Comparison of ENCODE assay signal across 8 cellular contexts in genomic region chr7:27174077-27175004, GRCh38.
A peak's percentile ranks its signal among the peaks of the same experiment; 100 is the strongest.
DNase-seq lines count a peak whose midpoint lies in the region; ATAC-seq and TF ChIP-seq lines count a peak whose summit lies in the region.

Gene HOXA10, minus strand, starts transcription at chr7:27174320. Its CDS starts 14 bp downstream, at chr7:27174306.

- no peak for DNase-seq in stimulated activated naive CD8-positive, alpha-beta T cell treated with anti-CD3 and anti-CD28 coated beads, Interleukin-15, Interleukin-2, amounts not matched to agents 100 U/mL and 50 U/mL, for 24 hours
- DNase-seq in iPS-NIHi11 (ENCODE audit: low spot score) (peak; percentile 33), SHP77 (lab: John Stamatoyannopoulos, UW) (no peak), amygdala (lab: John Stamatoyannopoulos, UW) (no peak), RKO (ENCODE audit: low spot score) (no peak)

- H3K4me3 Mint-ChIP-seq in stimulated activated naive CD8-positive, alpha-beta T cell treated with anti-CD3 and anti-CD28 coated beads, Interleukin-15, Interleukin-2, amounts not matched to agents 100 ng/mL and 50 ng/mL, for 24 hours, result peak within 1 kb of the TSS; percentile 51
- H3K4me3 Mint-ChIP-seq in stimulated activated memory B cell treated with anti-CD40 and anti-IgM and Interleukin-4, amounts not matched to agents 10 μg/mL and 1 μg/mL and 100 μg/mL, for 72 hours, result peak within 1 kb of the TSS; percentile 56

- H3K4me3 ChIP-seq in WI38 (ENCODE audit: low read depth, low read length), result peak within 1 kb of the TSS; percentile 42

- peaks cover 67% of the 10 kb centered on the region for H3K27me3 Mint-ChIP-seq in stimulated activated naive CD8-positive, alpha-beta T cell treated with anti-CD3 and anti-CD28 coated beads, Interleukin-15, Interleukin-2, amounts not matched to agents 100 ng/mL and 50 ng/mL, for 24 hours
- peaks cover 83% of the 10 kb centered on the region for H3K27me3 Mint-ChIP-seq in stimulated activated memory B cell treated with anti-CD40 and anti-IgM and Interleukin-4, amounts not matched to agents 10 μg/mL and 1 μg/mL and 100 μg/mL, for 72 hours

- H3K9me3 Mint-ChIP-seq in stimulated activated naive CD8-positive, alpha-beta T cell treated with anti-CD3 and anti-CD28 coated beads, Interleukin-15, Interleukin-2, amounts not matched to agents 100 ng/mL and 50 ng/mL, for 24 hours, result no peaks in the 10 kb centered on the region
- no peaks in the 10 kb centered on the region for H3K9me3 Mint-ChIP-seq in stimulated activated memory B cell treated with anti-CD40 and anti-IgM and Interleukin-4, amounts not matched to agents 10 μg/mL and 1 μg/mL and 100 μg/mL, for 72 hours

- ATAC-seq in stimulated activated naive CD8-positive, alpha-beta T cell treated with anti-CD3 and anti-CD28 coated beads, Interleukin-15, Interleukin-2, amounts not matched to agents 100 U/mL and 50 U/mL, for 24 hours, result no peak
- no peak for ATAC-seq in stimulated activated memory B cell treated with anti-CD40 and anti-IgM and Interleukin-4, amounts not matched to agents 10 μg/mL and 1 μg/mL and 100 μg/mL, for 72 hours

- no peak for TF ChIP-seq CTCF in WI38 (IDR thresholded peaks at IDR 0.05; ENCODE audit: low read depth, low read length)

- H3K4me1 Mint-ChIP-seq in stimulated activated naive CD8-positive, alpha-beta T cell treated with anti-CD3 and anti-CD28 coated beads, Interleukin-15, Interleukin-2, amounts not matched to agents 100 ng/mL and 50 ng/mL, for 24 hours (ENCODE audit: low read depth), result peaks cover 24% of the 10 kb centered on the region
- peaks cover 19% of the 10 kb centered on the region for H3K4me1 Mint-ChIP-seq in stimulated activated memory B cell treated with anti-CD40 and anti-IgM and Interleukin-4, amounts not matched to agents 10 μg/mL and 1 μg/mL and 100 μg/mL, for 72 hours

- H3K27ac Mint-ChIP-seq in stimulated activated naive CD8-positive, alpha-beta T cell treated with anti-CD3 and anti-CD28 coated beads, Interleukin-15, Interleukin-2, amounts not matched to agents 100 ng/mL and 50 ng/mL, for 24 hours, result no peak within 1 kb of the TSS
- H3K27ac Mint-ChIP-seq in stimulated activated memory B cell treated with anti-CD40 and anti-IgM and Interleukin-4, amounts not matched to agents 10 μg/mL and 1 μg/mL and 100 μg/mL, for 72 hours, result no peak within 1 kb of the TSS

- H3K36me3 Mint-ChIP-seq in stimulated activated naive CD8-positive, alpha-beta T cell treated with anti-CD3 and anti-CD28 coated beads, Interleukin-15, Interleukin-2, amounts not matched to agents 100 ng/mL and 50 ng/mL, for 24 hours (ENCODE audit: low read depth), result no peaks in the 10 kb centered on the region
- H3K36me3 Mint-ChIP-seq in stimulated activated memory B cell treated with anti-CD40 and anti-IgM and Interleukin-4, amounts not matched to agents 10 μg/mL and 1 μg/mL and 100 μg/mL, for 72 hours, result no peaks in the 10 kb centered on the region
